18 cellular contexts compared by ENCODE assay signal in the genomic region with DNA sequence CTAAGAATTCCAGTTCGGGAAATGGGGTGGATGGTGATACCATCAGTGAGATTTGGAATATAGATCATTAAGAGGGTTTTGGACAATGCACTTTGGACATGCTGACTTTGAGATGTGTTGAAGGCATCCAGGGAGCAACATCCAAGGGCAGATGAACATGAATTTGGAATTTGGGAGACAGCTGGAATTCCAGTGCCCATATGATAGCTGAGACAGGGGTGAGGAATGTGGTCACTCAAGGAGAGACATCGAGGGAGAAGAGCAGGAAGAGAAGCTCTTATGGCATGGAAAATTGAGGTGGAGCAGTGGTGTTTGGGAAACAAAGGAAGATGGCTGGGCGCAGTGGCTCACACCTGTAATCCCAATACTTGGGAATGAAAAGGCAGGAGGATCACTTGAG.
"Had no signal": no experiment of that assay in that cellular context is flagged by ENCODE, and none has a peak within 500 bp of the region (broad histone marks: within the 10 kb centered on the region; RNA-seq: fewer than 3 reads in every experiment).

No MANE protein-coding gene starts in this region.

- H3K79me2 ChIP-seq: hepatocyte, parathyroid adenoma had no signal

- H3K27me3 ChIP-seq: foreskin keratinocyte, hepatocyte, right lobe of liver had no signal

- H3K4me3 Mint-ChIP-seq: endodermal cell; naive thymus-derived CD4-positive, alpha-beta T cell; nephron progenitor cell; stimulated activated naive B cell treated with anti-CD40 and anti-IgM and Interleukin-4, amounts not matched to agents 10 μg/mL and 1 μg/mL and 100 μg/mL, for 72 hours had no signal

- DNase-seq: effector CD4-positive, alpha-beta T cell; endodermal cell; erythroblast; foreskin keratinocyte; head of caudate nucleus; kidney glomerular epithelial cell; mesendoderm; naive thymus-derived CD4-positive, alpha-beta T cell; nephron progenitor cell; psoas muscle; retina; right lobe of liver; stimulated activated CD4-positive, alpha-beta T cell treated with anti-CD3 and anti-CD28 coated beads, Interleukin-2, amount 100 ng/mL, for 24 hours; stimulated activated CD4-positive, alpha-beta T cell treated with anti-CD3 and anti-CD28 coated beads, Interleukin-4, amount 100 ng/mL, for 4 hours; stimulated activated naive B cell treated with anti-CD40 and anti-IgM and Interleukin-4, amounts not matched to agents 10 μg/mL and 1 μg/mL and 100 μg/mL, for 72 hours had no signal

- H3K4me2 ChIP-seq: hepatocyte had no signal

- H3K36me3 ChIP-seq: right lobe of liver had no signal

- H3K9ac ChIP-seq: parathyroid adenoma had no signal

- H3K9me3 ChIP-seq: psoas muscle, right lobe of liver had no signal

- H3K4me3 ChIP-seq: coronary artery, hepatocyte, psoas muscle, right lobe of liver had no signal

- H3K27ac ChIP-seq: coronary artery, foreskin keratinocyte, hepatocyte, parathyroid adenoma, psoas muscle, right lobe of liver had no signal

- H3K36me3 Mint-ChIP-seq: stimulated activated naive B cell treated with anti-CD40 and anti-IgM and Interleukin-4, amounts not matched to agents 10 μg/mL and 1 μg/mL and 100 μg/mL, for 72 hours had no signal

- H2AFZ ChIP-seq: hepatocyte, parathyroid adenoma had no signal

- H3K27ac Mint-ChIP-seq: endodermal cell; nephron progenitor cell; stimulated activated naive B cell treated with anti-CD40 and anti-IgM and Interleukin-4, amounts not matched to agents 10 μg/mL and 1 μg/mL and 100 μg/mL, for 72 hours had no signal

- H3K4me1 ChIP-seq: parathyroid adenoma, psoas muscle, right lobe of liver had no signal

- H3K9me3 Mint-ChIP-seq: endodermal cell; nephron progenitor cell; stimulated activated naive B cell treated with anti-CD40 and anti-IgM and Interleukin-4, amounts not matched to agents 10 μg/mL and 1 μg/mL and 100 μg/mL, for 72 hours had no signal
